ENCODE assay signal across 1 cellular context in the genomic region with DNA sequence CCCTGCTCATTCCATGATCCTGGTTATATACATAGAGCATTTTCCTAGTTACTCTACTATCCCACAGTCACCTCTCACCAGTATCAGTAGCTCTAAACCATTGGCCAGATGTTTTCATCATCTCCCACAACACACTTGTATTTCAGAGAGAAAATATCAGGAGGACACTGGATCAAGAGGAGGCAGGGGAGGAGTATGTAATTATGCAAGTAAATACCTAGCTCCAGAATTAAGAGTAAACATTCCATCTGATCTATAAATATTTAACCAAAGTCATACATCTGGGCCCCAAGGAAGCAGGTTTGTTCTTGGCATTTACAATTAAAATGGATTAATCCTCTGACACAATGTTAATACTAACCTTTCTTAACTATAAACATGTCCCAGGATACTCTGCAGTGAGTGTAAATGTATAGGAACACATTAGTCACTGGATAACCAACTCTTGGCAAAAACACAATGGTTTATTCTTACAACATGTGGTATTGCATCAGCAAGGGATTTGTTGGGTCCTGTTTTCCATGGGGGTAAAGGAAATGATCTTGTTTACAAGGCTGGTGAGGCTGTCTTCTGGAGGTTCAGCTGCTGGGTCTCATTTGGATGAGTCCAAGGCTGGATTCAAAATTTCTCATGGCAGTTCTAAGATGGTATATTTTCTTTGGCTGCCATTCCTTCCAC.
A peak's percentile ranks its signal among the peaks of the same experiment; 100 is the strongest.
TF ChIP-seq lines count a peak whose summit lies in the region.

No MANE protein-coding gene starts in this region.

TF ChIP-seq in HepG2, 621 proteins besides CTCF, POLR2A, EP300 and RAD21 (continued from another document and continues in another):
- TF ChIP-seq, protein P1, sequence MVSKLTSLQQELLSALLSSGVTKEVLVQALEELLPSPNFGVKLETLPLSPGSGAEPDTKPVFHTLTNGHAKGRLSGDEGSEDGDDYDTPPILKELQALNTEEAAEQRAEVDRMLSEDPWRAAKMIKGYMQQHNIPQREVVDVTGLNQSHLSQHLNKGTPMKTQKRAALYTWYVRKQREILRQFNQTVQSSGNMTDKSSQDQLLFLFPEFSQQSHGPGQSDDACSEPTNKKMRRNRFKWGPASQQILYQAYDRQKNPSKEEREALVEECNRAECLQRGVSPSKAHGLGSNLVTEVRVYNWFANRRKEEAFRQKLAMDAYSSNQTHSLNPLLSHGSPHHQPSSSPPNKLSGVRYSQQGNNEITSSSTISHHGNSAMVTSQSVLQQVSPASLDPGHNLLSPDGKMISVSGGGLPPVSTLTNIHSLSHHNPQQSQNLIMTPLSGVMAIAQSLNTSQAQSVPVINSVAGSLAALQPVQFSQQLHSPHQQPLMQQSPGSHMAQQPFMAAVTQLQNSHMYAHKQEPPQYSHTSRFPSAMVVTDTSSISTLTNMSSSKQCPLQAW (CRISPR knock-in tag; IDR thresholded peaks at IDR 0.05), result 0 out of 2 replicates have a peak, but pooled peaks have one; percentile 20
- TF ChIP-seq MTF1 (CRISPR knock-in tag; IDR thresholded peaks at IDR 0.05) (no peak), ZNF644 (CRISPR knock-in tag; IDR thresholded peaks at IDR 0.05; ENCODE audit: low read depth) (peak; percentile 74; the same call in 1 of the 2 replicates), TEAD3 (CRISPR knock-in tag; optimal IDR thresholded peaks at IDR 0.05; ENCODE audit: borderline replicate concordance) (no peak), HMG20A (CRISPR knock-in tag; IDR thresholded peaks at IDR 0.05; ENCODE audit: borderline replicate concordance) (peak; percentile 65), SMC3 (IDR thresholded peaks at IDR 0.05; ENCODE audit: low read length) (no peak), ZNF263 (CRISPR knock-in tag; IDR thresholded peaks at IDR 0.05) (no peak), ISL2 (CRISPR knock-in tag; IDR thresholded peaks at IDR 0.05) (peak; percentile 51; the same call in 1 of the 2 replicates), CEBPG (CRISPR knock-in tag; IDR thresholded peaks at IDR 0.05) (peak; percentile 95), ZNF367 (CRISPR knock-in tag; IDR thresholded peaks at IDR 0.05; ENCODE audit: borderline replicate concordance) (no peak), SRF (IDR thresholded peaks at IDR 0.05; ENCODE audit: low read depth, low read length) (no peak), SOX5 (CRISPR knock-in tag; IDR thresholded peaks at IDR 0.05; ENCODE audit: borderline replicate concordance) (peak; percentile 91), ETV5 (CRISPR knock-in tag; IDR thresholded peaks at IDR 0.05; ENCODE audit: borderline replicate concordance) (peak; percentile 50; the same call in 1 of the 2 replicates), PITX1 (CRISPR knock-in tag; IDR thresholded peaks at IDR 0.05) (peak; percentile 43; the same call in 1 of the 2 replicates), FOXO1 (CRISPR knock-in tag; IDR thresholded peaks at IDR 0.05) (peak; percentile 66; the same call in 1 of the 2 replicates), MED8 (CRISPR knock-in tag; IDR thresholded peaks at IDR 0.05; ENCODE audit: insufficient replicate concordance) (no peak), MED1 (CRISPR knock-in tag; IDR thresholded peaks at IDR 0.05) (peak; percentile 83), EHMT2 (IDR thresholded peaks at IDR 0.05; ENCODE audit: borderline replicate concordance, low read depth, low read length) (peak; percentile 58; the same call in 1 of the 2 replicates), ZNF337 (CRISPR knock-in tag; IDR thresholded peaks at IDR 0.05; ENCODE audit: borderline replicate concordance, low read depth) (no peak), TBX2 (CRISPR knock-in tag; IDR thresholded peaks at IDR 0.05; ENCODE audit: borderline replicate concordance) (peak; percentile 45; the same call in 1 of the 2 replicates), ZFP82 (CRISPR knock-in tag; IDR thresholded peaks at IDR 0.05; ENCODE audit: borderline replicate concordance) (no peak), MATR3 (CRISPR knock-in tag; IDR thresholded peaks at IDR 0.05) (no peak), SAP130 (CRISPR knock-in tag; IDR thresholded peaks at IDR 0.05; ENCODE audit: low read depth) (peak; percentile 53; the same call in 1 of the 2 replicates), FOXJ3 (CRISPR knock-in tag; IDR thresholded peaks at IDR 0.05; ENCODE audit: borderline replicate concordance) (peak; percentile 52; the same call in 1 of the 2 replicates), IKZF1 (IDR thresholded peaks at IDR 0.05) (no peak), RARA (CRISPR knock-in tag; IDR thresholded peaks at IDR 0.05) (peak; percentile 39), ZNF235 (CRISPR knock-in tag; IDR thresholded peaks at IDR 0.05; ENCODE audit: borderline replicate concordance) (no peak), SRSF9 (IDR thresholded peaks at IDR 0.05; ENCODE audit: borderline replicate concordance, insufficient read depth, low read depth, low read length, poor library complexity, severe bottlenecking) (no peak), HNF4A (CRISPR knock-in tag; IDR thresholded peaks at IDR 0.05) (peak; percentile 12; the same call in 1 of the 2 replicates), FOXA1 (IDR thresholded peaks at IDR 0.05) (no peak), FOXA1 (CRISPR knock-in tag; IDR thresholded peaks at IDR 0.05) (no peak), NR1H2 (CRISPR knock-in tag; IDR thresholded peaks at IDR 0.05; ENCODE audit: borderline replicate concordance, low read depth) (no peak), BCL6 (CRISPR knock-in tag; IDR thresholded peaks at IDR 0.05) (peak; percentile 38; the same call in 1 of the 2 replicates), ZNF160 (CRISPR knock-in tag; IDR thresholded peaks at IDR 0.05) (no peak), MZF1 (CRISPR knock-in tag; IDR thresholded peaks at IDR 0.05; ENCODE audit: borderline replicate concordance) (no peak), ZNF431 (CRISPR knock-in tag; IDR thresholded peaks at IDR 0.05; ENCODE audit: borderline replicate concordance, low read depth) (no peak), SOX6 (IDR thresholded peaks at IDR 0.05) (no peak), SOX6 (CRISPR knock-in tag; IDR thresholded peaks at IDR 0.05) (peak; percentile 92), MTA3 (CRISPR knock-in tag; IDR thresholded peaks at IDR 0.05) (no peak), ETV6 (CRISPR knock-in tag; conservative IDR thresholded peaks at IDR 0.05) (no peak), ZNF577 (CRISPR knock-in tag; IDR thresholded peaks at IDR 0.05; ENCODE audit: borderline replicate concordance, low read depth) (no peak)
- TF ChIP-seq, protein P2, sequence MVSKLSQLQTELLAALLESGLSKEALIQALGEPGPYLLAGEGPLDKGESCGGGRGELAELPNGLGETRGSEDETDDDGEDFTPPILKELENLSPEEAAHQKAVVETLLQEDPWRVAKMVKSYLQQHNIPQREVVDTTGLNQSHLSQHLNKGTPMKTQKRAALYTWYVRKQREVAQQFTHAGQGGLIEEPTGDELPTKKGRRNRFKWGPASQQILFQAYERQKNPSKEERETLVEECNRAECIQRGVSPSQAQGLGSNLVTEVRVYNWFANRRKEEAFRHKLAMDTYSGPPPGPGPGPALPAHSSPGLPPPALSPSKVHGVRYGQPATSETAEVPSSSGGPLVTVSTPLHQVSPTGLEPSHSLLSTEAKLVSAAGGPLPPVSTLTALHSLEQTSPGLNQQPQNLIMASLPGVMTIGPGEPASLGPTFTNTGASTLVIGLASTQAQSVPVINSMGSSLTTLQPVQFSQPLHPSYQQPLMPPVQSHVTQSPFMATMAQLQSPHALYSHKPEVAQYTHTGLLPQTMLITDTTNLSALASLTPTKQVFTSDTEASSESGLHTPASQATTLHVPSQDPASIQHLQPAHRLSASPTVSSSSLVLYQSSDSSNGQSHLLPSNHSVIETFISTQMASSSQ (IDR thresholded peaks at IDR 0.05; ENCODE audit: low read depth), result peak; percentile 76
- TF ChIP-seq, protein P2 (CRISPR knock-in tag; IDR thresholded peaks at IDR 0.05; ENCODE audit: borderline replicate concordance), result no peak; the same call in 1 of the 2 replicates
- TF ChIP-seq, protein P3, sequence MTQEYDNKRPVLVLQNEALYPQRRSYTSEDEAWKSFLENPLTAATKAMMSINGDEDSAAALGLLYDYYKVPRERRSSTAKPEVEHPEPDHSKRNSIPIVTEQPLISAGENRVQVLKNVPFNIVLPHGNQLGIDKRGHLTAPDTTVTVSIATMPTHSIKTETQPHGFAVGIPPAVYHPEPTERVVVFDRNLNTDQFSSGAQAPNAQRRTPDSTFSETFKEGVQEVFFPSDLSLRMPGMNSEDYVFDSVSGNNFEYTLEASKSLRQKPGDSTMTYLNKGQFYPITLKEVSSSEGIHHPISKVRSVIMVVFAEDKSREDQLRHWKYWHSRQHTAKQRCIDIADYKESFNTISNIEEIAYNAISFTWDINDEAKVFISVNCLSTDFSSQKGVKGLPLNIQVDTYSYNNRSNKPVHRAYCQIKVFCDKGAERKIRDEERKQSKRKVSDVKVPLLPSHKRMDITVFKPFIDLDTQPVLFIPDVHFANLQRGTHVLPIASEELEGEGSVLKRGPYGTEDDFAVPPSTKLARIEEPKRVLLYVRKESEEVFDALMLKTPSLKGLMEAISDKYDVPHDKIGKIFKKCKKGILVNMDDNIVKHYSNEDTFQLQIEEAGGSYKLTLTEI (CRISPR knock-in tag; conservative IDR thresholded peaks at IDR 0.05), result no peak
- TF ChIP-seq, protein P4, sequence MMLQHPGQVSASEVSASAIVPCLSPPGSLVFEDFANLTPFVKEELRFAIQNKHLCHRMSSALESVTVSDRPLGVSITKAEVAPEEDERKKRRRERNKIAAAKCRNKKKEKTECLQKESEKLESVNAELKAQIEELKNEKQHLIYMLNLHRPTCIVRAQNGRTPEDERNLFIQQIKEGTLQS (CRISPR knock-in tag; IDR thresholded peaks at IDR 0.05), result 0 out of 2 replicates have a peak, but pooled peaks have one; percentile 46
- TF ChIP-seq, protein P5, sequence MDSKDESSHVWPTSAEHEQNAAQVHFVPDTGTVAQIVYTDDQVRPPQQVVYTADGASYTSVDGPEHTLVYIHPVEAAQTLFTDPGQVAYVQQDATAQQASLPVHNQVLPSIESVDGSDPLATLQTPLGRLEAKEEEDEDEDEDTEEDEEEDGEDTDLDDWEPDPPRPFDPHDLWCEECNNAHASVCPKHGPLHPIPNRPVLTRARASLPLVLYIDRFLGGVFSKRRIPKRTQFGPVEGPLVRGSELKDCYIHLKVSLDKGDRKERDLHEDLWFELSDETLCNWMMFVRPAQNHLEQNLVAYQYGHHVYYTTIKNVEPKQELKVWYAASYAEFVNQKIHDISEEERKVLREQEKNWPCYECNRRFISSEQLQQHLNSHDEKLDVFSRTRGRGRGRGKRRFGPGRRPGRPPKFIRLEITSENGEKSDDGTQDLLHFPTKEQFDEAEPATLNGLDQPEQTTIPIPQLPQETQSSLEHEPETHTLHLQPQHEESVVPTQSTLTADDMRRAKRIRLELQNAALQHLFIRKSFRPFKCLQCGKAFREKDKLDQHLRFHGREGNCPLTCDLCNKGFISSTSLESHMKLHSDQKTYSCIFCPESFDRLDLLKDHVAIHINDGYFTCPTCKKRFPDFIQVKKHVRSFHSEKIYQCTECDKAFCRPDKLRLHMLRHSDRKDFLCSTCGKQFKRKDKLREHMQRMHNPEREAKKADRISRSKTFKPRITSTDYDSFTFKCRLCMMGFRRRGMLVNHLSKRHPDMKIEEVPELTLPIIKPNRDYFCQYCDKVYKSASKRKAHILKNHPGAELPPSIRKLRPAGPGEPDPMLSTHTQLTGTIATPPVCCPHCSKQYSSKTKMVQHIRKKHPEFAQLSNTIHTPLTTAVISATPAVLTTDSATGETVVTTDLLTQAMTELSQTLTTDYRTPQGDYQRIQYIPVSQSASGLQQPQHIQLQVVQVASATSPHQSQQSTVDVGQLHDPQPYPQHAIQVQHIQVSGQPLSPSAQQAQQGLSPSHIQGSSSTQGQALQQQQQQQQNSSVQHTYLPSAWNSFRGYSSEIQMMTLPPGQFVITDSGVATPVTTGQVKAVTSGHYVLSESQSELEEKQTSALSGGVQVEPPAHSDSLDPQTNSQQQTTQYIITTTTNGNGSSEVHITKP (CRISPR knock-in tag; IDR thresholded peaks at IDR 0.05; ENCODE audit: low read depth), result peak; percentile 75; the same call in 1 of the 2 replicates
- TF ChIP-seq, protein P6, sequence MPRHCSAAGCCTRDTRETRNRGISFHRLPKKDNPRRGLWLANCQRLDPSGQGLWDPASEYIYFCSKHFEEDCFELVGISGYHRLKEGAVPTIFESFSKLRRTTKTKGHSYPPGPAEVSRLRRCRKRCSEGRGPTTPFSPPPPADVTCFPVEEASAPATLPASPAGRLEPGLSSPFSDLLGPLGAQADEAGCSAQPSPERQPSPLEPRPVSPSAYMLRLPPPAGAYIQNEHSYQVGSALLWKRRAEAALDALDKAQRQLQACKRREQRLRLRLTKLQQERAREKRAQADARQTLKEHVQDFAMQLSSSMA (CRISPR knock-in tag; IDR thresholded peaks at IDR 0.05), result no peak
- TF ChIP-seq, protein P7, sequence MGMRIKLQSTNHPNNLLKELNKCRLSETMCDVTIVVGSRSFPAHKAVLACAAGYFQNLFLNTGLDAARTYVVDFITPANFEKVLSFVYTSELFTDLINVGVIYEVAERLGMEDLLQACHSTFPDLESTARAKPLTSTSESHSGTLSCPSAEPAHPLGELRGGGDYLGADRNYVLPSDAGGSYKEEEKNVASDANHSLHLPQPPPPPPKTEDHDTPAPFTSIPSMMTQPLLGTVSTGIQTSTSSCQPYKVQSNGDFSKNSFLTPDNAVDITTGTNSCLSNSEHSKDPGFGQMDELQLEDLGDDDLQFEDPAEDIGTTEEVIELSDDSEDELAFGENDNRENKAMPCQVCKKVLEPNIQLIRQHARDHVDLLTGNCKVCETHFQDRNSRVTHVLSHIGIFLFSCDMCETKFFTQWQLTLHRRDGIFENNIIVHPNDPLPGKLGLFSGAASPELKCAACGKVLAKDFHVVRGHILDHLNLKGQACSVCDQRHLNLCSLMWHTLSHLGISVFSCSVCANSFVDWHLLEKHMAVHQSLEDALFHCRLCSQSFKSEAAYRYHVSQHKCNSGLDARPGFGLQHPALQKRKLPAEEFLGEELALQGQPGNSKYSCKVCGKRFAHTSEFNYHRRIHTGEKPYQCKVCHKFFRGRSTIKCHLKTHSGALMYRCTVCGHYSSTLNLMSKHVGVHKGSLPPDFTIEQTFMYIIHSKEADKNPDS (CRISPR knock-in tag; IDR thresholded peaks at IDR 0.05), result no peak
- TF ChIP-seq, protein P8, sequence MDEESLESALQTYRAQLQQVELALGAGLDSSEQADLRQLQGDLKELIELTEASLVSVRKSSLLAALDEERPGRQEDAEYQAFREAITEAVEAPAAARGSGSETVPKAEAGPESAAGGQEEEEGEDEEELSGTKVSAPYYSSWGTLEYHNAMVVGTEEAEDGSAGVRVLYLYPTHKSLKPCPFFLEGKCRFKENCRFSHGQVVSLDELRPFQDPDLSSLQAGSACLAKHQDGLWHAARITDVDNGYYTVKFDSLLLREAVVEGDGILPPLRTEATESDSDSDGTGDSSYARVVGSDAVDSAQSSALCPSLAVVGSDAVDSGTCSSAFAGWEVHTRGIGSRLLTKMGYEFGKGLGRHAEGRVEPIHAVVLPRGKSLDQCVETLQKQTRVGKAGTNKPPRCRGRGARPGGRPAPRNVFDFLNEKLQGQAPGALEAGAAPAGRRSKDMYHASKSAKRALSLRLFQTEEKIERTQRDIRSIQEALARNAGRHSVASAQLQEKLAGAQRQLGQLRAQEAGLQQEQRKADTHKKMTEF (CRISPR knock-in tag; IDR thresholded peaks at IDR 0.05), result peak; percentile 35; the same call in 1 of the 2 replicates
